Comparison of ENCODE assay signal across 8 cellular contexts in the genomic region with DNA sequence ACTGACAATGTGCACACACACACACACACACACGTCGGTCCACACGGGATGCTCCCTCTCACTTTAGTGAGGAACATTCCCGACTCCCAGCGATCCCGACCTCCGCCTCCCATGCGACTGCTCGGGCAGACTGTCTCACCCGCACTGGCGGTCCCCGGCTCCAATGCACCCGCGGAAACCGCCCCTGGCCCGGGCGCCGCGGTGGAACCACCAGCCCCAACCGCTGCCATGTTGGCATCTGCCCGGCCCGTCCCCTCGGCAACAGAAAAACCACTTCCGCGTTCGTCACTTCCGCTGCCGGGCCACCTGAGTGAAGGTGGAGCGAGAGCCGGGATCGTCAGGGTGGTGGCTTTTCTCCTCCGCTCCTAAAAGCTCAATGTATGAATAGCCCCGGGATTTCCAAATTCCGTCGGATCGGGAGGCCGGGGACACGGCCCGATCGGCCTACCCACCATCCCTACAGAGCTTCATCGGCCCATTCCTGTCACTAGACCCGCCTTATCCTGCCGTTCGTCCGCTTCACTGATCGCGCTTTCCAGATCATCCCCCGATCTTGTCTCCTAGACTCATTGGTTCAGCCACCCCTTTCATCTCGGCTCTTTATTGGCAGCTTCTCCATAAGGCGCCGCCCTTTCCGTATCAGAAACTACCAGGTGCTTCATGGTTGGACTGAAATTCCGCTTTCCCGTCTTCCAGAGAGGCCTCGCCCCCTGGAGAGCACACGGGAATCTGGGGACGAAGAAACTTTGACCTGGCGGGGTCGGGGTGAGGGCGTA. TPM values are rescaled to one million over a fixed set of nuclear protein-coding genes. Genes with fewer than 3 reads are reported as not detected.
DNase-seq lines count a peak whose midpoint lies in the region; ATAC-seq and TF ChIP-seq lines count a peak whose summit lies in the region.

A gene (minus strand): TSS at position 240 of the 776 bp plus-strand sequence. CDS start 10 bp downstream, at position 230.

- H3K4me1 Mint-ChIP-seq in activated T-helper 1 cell treated with anti-CD3 and anti-CD28 coated beads, Interleukin-12 subunit alpha, Interleukin-12 subunit beta, Interleukin-2, Interleukin-4 antibody, amounts not matched to agents 30 ng/mL and 10 ng/mL and 1 ng/mL, durations not matched to agents 14 hours and 24 hours and 36 hours (ENCODE audit: low read depth) = peaks cover 35% of the 10 kb centered on the region
- peaks cover 30 to 53% (median 32%) of the 10 kb centered on the region in 3 donors for H3K4me1 Mint-ChIP-seq in naive B cell
- peaks cover 42% of the 10 kb centered on the region for H3K4me1 Mint-ChIP-seq in stimulated activated effector memory CD8-positive, alpha-beta T cell treated with anti-CD3 and anti-CD28 coated beads, Interleukin-12 subunit alpha, Interleukin-12 subunit beta, amount 100 ng/mL, for 72 hours

- H3K4me3 Mint-ChIP-seq in activated T-helper 1 cell treated with anti-CD3 and anti-CD28 coated beads, Interleukin-12 subunit alpha, Interleukin-12 subunit beta, Interleukin-2, Interleukin-4 antibody, amounts not matched to agents 30 ng/mL and 10 ng/mL and 1 ng/mL, durations not matched to agents 14 hours and 24 hours and 36 hours = peak within 1 kb of the TSS; percentile 98
- peak within 1 kb of the TSS; percentile 78 to 95 (median 92) for H3K4me3 Mint-ChIP-seq in naive B cell
- H3K4me3 Mint-ChIP-seq in stimulated activated effector memory CD8-positive, alpha-beta T cell treated with anti-CD3 and anti-CD28 coated beads, Interleukin-12 subunit alpha, Interleukin-12 subunit beta, amount 100 ng/mL, for 72 hours = peak within 1 kb of the TSS; percentile 90

- no peaks in the 10 kb centered on the region for H3K27me3 Mint-ChIP-seq in activated T-helper 1 cell treated with anti-CD3 and anti-CD28 coated beads, Interleukin-12 subunit alpha, Interleukin-12 subunit beta, Interleukin-2, Interleukin-4 antibody, amounts not matched to agents 30 ng/mL and 10 ng/mL and 1 ng/mL, durations not matched to agents 14 hours and 24 hours and 36 hours (ENCODE audit: insufficient read depth)
- no peaks in the 10 kb centered on the region for H3K27me3 Mint-ChIP-seq in naive B cell

- no peak for TF ChIP-seq CTCF in LNCaP clone FGC (IDR thresholded peaks at IDR 0.05; ENCODE audit: control insufficient read depth, extremely low read depth, insufficient read depth)

- H3K36me3 Mint-ChIP-seq in activated T-helper 1 cell treated with anti-CD3 and anti-CD28 coated beads, Interleukin-12 subunit alpha, Interleukin-12 subunit beta, Interleukin-2, Interleukin-4 antibody, amounts not matched to agents 30 ng/mL and 10 ng/mL and 1 ng/mL, durations not matched to agents 14 hours and 24 hours and 36 hours (ENCODE audit: low read depth) = peaks cover 36% of the 10 kb centered on the region
- H3K36me3 Mint-ChIP-seq in naive B cell = no peaks in the 10 kb centered on the region
- peaks cover 98% of the 10 kb centered on the region for H3K36me3 Mint-ChIP-seq in stimulated activated effector memory CD8-positive, alpha-beta T cell treated with anti-CD3 and anti-CD28 coated beads, Interleukin-12 subunit alpha, Interleukin-12 subunit beta, amount 100 ng/mL, for 72 hours

- DNase-seq in DMS153 (lab: John Stamatoyannopoulos, UW) (peak; percentile 69), LNCaP clone FGC (ENCODE audit: low read depth) (peak; percentile 72), RPMI8226 (peak; percentile 92), fibroblast of gingiva (ENCODE audit: low read depth) (peak; percentile 60), naive B cell (peak; percentile 82)
- DNase-seq in activated T-helper 1 cell treated with anti-CD3 and anti-CD28 coated beads, Interleukin-12 subunit alpha, Interleukin-12 subunit beta, Interleukin-2, Interleukin-4 antibody, amounts not matched to agents 30 ng/mL and 10 ng/mL and 1 ng/mL, durations not matched to agents 14 hours and 24 hours and 36 hours (ENCODE audit: low spot score) = peak; percentile 85
- DNase-seq in stimulated activated effector memory CD8-positive, alpha-beta T cell treated with anti-CD3 and anti-CD28 coated beads, Interleukin-12 subunit alpha, Interleukin-12 subunit beta, amount 100 ng/mL, for 72 hours (ENCODE audit: low spot score in 2 of 2) = peak; percentile 72 to 91

- peak within 1 kb of the TSS; percentile 89 for H3K4me3 ChIP-seq in LNCaP clone FGC (ENCODE audit: low read depth, low read length)

- intact Hi-C loops in activated T-helper 1 cell treated with anti-CD3 and anti-CD28 coated beads, Interleukin-12 subunit alpha, Interleukin-12 subunit beta, Interleukin-2, Interleukin-4 antibody, amounts not matched to agents 30 ng/mL and 10 ng/mL and 1 ng/mL, durations not matched to agents 14 hours and 24 hours and 36 hours (cut with micrococcal nuclease) = loop anchor here (1.0 to 10.0 kb wide), 3 partner anchors 14 to 253 kb away; a partner anchor contains a TSS

- H3K9me3 Mint-ChIP-seq in activated T-helper 1 cell treated with anti-CD3 and anti-CD28 coated beads, Interleukin-12 subunit alpha, Interleukin-12 subunit beta, Interleukin-2, Interleukin-4 antibody, amounts not matched to agents 30 ng/mL and 10 ng/mL and 1 ng/mL, durations not matched to agents 14 hours and 24 hours and 36 hours = no peaks in the 10 kb centered on the region
- H3K9me3 Mint-ChIP-seq in naive B cell = peaks cover 0 to 3% (median 0%) of the 10 kb centered on the region in 7 donors
- H3K9me3 Mint-ChIP-seq in stimulated activated effector memory CD8-positive, alpha-beta T cell treated with anti-CD3 and anti-CD28 coated beads, Interleukin-12 subunit alpha, Interleukin-12 subunit beta, amount 100 ng/mL, for 72 hours = no peaks in the 10 kb centered on the region

- ATAC-seq in GM21786 (IDR thresholded peaks at IDR 0.05; ENCODE audit: unreplicated experiment) (peak; percentile 63), naive B cell (ENCODE audit: low read depth in 2 of 2) (peak; percentile 74 to 78)
- peak; percentile 75 for ATAC-seq in stimulated activated effector memory CD8-positive, alpha-beta T cell treated with anti-CD3 and anti-CD28 coated beads, Interleukin-12 subunit alpha, Interleukin-12 subunit beta, amount 100 ng/mL, for 72 hours

- peak within 1 kb of the TSS; percentile 93 for H3K27ac Mint-ChIP-seq in activated T-helper 1 cell treated with anti-CD3 and anti-CD28 coated beads, Interleukin-12 subunit alpha, Interleukin-12 subunit beta, Interleukin-2, Interleukin-4 antibody, amounts not matched to agents 30 ng/mL and 10 ng/mL and 1 ng/mL, durations not matched to agents 14 hours and 24 hours and 36 hours
- peak within 1 kb of the TSS; percentile 95 to 99 (median 96) for H3K27ac Mint-ChIP-seq in naive B cell
- peak within 1 kb of the TSS; percentile 99 for H3K27ac Mint-ChIP-seq in stimulated activated effector memory CD8-positive, alpha-beta T cell treated with anti-CD3 and anti-CD28 coated beads, Interleukin-12 subunit alpha, Interleukin-12 subunit beta, amount 100 ng/mL, for 72 hours

RNA-seq across cellular contexts. Expression of the gene that starts here (rescaled TPM):
- total RNA-seq in activated T-helper 1 cell treated with anti-CD3 and anti-CD28 coated beads, Interleukin-12 subunit alpha, Interleukin-12 subunit beta, Interleukin-2, Interleukin-4 antibody, amounts not matched to agents 30 ng/mL and 10 ng/mL and 1 ng/mL, durations not matched to agents 14 hours and 24 hours and 36 hours = 24.9 and 26.5 TPM in 2 replicates
- 10 to 100 TPM in 3 of 6 donors, 1 to 10 TPM in 3; 8.5 to 11.6 (median 10.0) TPM for polyA plus RNA-seq in naive B cell (ENCODE audit: low read depth in 6 of 6)

Comparison
In these comparisons a context has a peak if more than half of its experiments do, and no peak if none do; other contexts are left out.
1. Peak in every context shown above with its lines: DNase-seq, ATAC-seq and H3K4me3 ChIP-seq.